ENCODE assay signal across 9 cellular contexts in genomic region chr14:75223664-75224154, GRCh38.
A peak's percentile ranks its signal among the peaks of the same experiment; 100 is the strongest.
DNase-seq lines count a peak whose midpoint lies in the region; ATAC-seq and TF ChIP-seq lines count a peak whose summit lies in the region.
"Had no signal": no experiment of that assay in that cellular context is flagged by ENCODE, and none has a peak within 500 bp of the region (broad histone marks: within the 10 kb centered on the region; RNA-seq: fewer than 3 reads in every experiment).

No MANE protein-coding gene starts in this region.

- peak overlapping the region; percentile 36; the same call in 1 of the 2 replicates for H3K9ac ChIP-seq in iPS-20b (ENCODE audit: low read depth, low read length)

- peaks cover 9% of the 10 kb centered on the region for H3K4me1 ChIP-seq in iPS-20b (ENCODE audit: insufficient read depth, low read length)

- no peaks in the 10 kb centered on the region for H3K27me3 ChIP-seq in iPS-20b (ENCODE audit: insufficient read depth, low read length)

- CTCF ChIA-PET in RWPE1 (lab: Yijun Ruan, JAX): no interaction called here

- POLR2A ChIA-PET in RWPE1 (lab: Yijun Ruan, JAX; ENCODE audit: low non-redundant PET): no interaction called here

- ATAC-seq in HG02642 (IDR thresholded peaks at IDR 0.05; ENCODE audit: poor library complexity, unreplicated experiment) (peak; percentile 57), HG03097 (IDR thresholded peaks at IDR 0.05; ENCODE audit: low FRiP score, unreplicated experiment) (no peak), HG03139 (IDR thresholded peaks at IDR 0.05; ENCODE audit: unreplicated experiment) (no peak)

- no peaks in the 10 kb centered on the region for H3K9me3 ChIP-seq in iPS-20b (ENCODE audit: insufficient read depth, low read depth, low read length)

- H3K27ac ChIP-seq in RWPE1 (peak overlapping the region; percentile 93), iPS-20b (ENCODE audit: low read length) (peak overlapping the region; percentile 5), coronary artery (no peak overlapping the region)

- no peak overlapping the region for H3K4me3 ChIP-seq in iPS-20b (ENCODE audit: low read length)
- H3K4me3 ChIP-seq in coronary artery: no peak overlapping the region
- H3K4me3 ChIP-seq: skin epidermis had no signal

- DNase-seq in GF-D8 (lab: John Stamatoyannopoulos, UW) (peak; percentile 28), RWPE1 (ENCODE audit: low spot score) (no peak), coronary artery (ENCODE audit: low spot score) (no peak)
- no peak for DNase-seq in NK-92 treated with Interleukin-12 subunit alpha and Interleukin-12 subunit beta, amount 100 ng/mL, for 24 hours (lab: John Stamatoyannopoulos, UW)

- TF ChIP-seq CTCF in RWPE1 (conservative IDR thresholded peaks at IDR 0.05; ENCODE audit: low read depth) (no peak), coronary artery (IDR thresholded peaks at IDR 0.05) (no peak)

- H3K36me3 ChIP-seq in iPS-20b (ENCODE audit: insufficient read depth, low read depth, low read length): no peaks in the 10 kb centered on the region

Comparison
In these comparisons a context has a peak if more than half of its experiments do, and no peak if none do; other contexts are left out.
1. H3K27ac ChIP-seq: peak in RWPE1 (single experiment) and iPS-20b (single experiment); none in coronary artery (0 of 2).